ENCODE assay signal across 31 cellular contexts in genomic region chr4:12471193-12471592, GRCh38.
"Had no signal": no experiment of that assay in that cellular context is flagged by ENCODE, and none has a peak within 500 bp of the region (broad histone marks: within the 10 kb centered on the region; RNA-seq: fewer than 3 reads in every experiment).

No MANE protein-coding gene starts in this region.

- H3K4me3 ChIP-seq: pancreas, psoas muscle, right lobe of liver, skin epidermis, smooth muscle cell, spleen, suprapubic skin, testis, tibial artery, upper lobe of left lung, vagina had no signal

- H3K9me3 Mint-ChIP-seq: nephron, neural crest cell had no signal

- H3K27me3 ChIP-seq: neutrophil, pancreas, right lobe of liver, spleen, suprapubic skin, testis, tibial artery, upper lobe of left lung, vagina had no signal

- H3K27me3 Mint-ChIP-seq: naive thymus-derived CD4-positive, alpha-beta T cell; progenitor cell of endocrine pancreas; stimulated activated memory B cell treated with anti-CD40 and anti-IgM and Interleukin-4, amounts not matched to agents 10 μg/mL and 1 μg/mL and 100 μg/mL, for 72 hours; stimulated activated naive CD8-positive, alpha-beta T cell treated with anti-CD3 and anti-CD28 coated beads, Interleukin-15, amount 100 ng/mL, for 72 hours had no signal

- H3K4me2 ChIP-seq: smooth muscle cell had no signal

- H3K9me3 ChIP-seq: neutrophil, pancreas, psoas muscle, right lobe of liver, suprapubic skin, testis, tibial artery, upper lobe of left lung, vagina had no signal

- DNase-seq: naive thymus-derived CD4-positive, alpha-beta T cell; natural killer cell; nucleus accumbens; pancreas; posterior cingulate gyrus; psoas muscle; right cardiac atrium; right lobe of liver; spleen; stimulated activated CD4-positive, alpha-beta T cell treated with anti-CD3 and anti-CD28 coated beads, Interleukin-12 subunit alpha, Interleukin-12 subunit beta, amount 100 ng/mL, for 4 hours; stimulated activated CD4-positive, alpha-beta T cell treated with anti-CD3 and anti-CD28 coated beads, Interleukin-1b, Interleukin-23, amount 100 ng/mL, for 48 hours; stimulated activated CD4-positive, alpha-beta T cell treated with anti-CD3 and anti-CD28 coated beads, Interleukin-4, amount 100 ng/mL, for 1 hour; stimulated activated CD4-positive, alpha-beta T cell treated with anti-CD3 and anti-CD28 coated beads, Interleukin-4, amount 100 ng/mL, for 4 hours; stimulated activated CD8-positive, alpha-beta memory T cell treated with anti-CD3 and anti-CD28 coated beads, Interleukin-4, amount 100 ng/mL, for 48 hours; stimulated activated naive CD4-positive, alpha-beta T cell; stimulated activated naive CD8-positive, alpha-beta T cell treated with anti-CD3 and anti-CD28 coated beads, Interleukin-15, amount 100 ng/mL, for 72 hours; stimulated activated naive CD8-positive, alpha-beta T cell treated with anti-CD3 and anti-CD28 coated beads, Interleukin-15, Interleukin-2, amounts not matched to agents 100 U/mL and 50 U/mL, for 24 hours; substantia nigra; testis; tibial artery; trophoblast cell; upper lobe of left lung had no signal

- H3K27ac Mint-ChIP-seq: naive thymus-derived CD4-positive, alpha-beta T cell; natural killer cell; nephron; progenitor cell of endocrine pancreas; stimulated activated memory B cell treated with anti-CD40 and anti-IgM and Interleukin-4, amounts not matched to agents 10 μg/mL and 1 μg/mL and 100 μg/mL, for 72 hours; stimulated activated naive CD8-positive, alpha-beta T cell treated with anti-CD3 and anti-CD28 coated beads, Interleukin-15, amount 100 ng/mL, for 72 hours had no signal

- H3K36me3 ChIP-seq: neutrophil, pancreas, right lobe of liver, spleen, suprapubic skin, tibial artery, upper lobe of left lung, vagina had no signal

- ATAC-seq: naive thymus-derived CD4-positive, alpha-beta T cell; natural killer cell; pancreas; psoas muscle; right cardiac atrium; right lobe of liver; stimulated activated memory B cell treated with anti-CD40 and anti-IgM and Interleukin-4, amounts not matched to agents 10 μg/mL and 1 μg/mL and 100 μg/mL, for 72 hours; stimulated activated naive CD8-positive, alpha-beta T cell treated with anti-CD3 and anti-CD28 coated beads, Interleukin-15, amount 100 ng/mL, for 72 hours; stimulated activated naive CD8-positive, alpha-beta T cell treated with anti-CD3 and anti-CD28 coated beads, Interleukin-15, Interleukin-2, amounts not matched to agents 100 U/mL and 50 U/mL, for 24 hours had no signal

- H3K27ac ChIP-seq: neutrophil, pancreas, psoas muscle, right lobe of liver, skin epidermis, spleen, suprapubic skin, testis, tibial artery, upper lobe of left lung, vagina had no signal

- H3K36me3 Mint-ChIP-seq: naive thymus-derived CD4-positive, alpha-beta T cell; stimulated activated memory B cell treated with anti-CD40 and anti-IgM and Interleukin-4, amounts not matched to agents 10 μg/mL and 1 μg/mL and 100 μg/mL, for 72 hours had no signal

- H3K4me3 Mint-ChIP-seq: naive thymus-derived CD4-positive, alpha-beta T cell; natural killer cell; nephron; neural crest cell; stimulated activated memory B cell treated with anti-CD40 and anti-IgM and Interleukin-4, amounts not matched to agents 10 μg/mL and 1 μg/mL and 100 μg/mL, for 72 hours; stimulated activated naive CD8-positive, alpha-beta T cell treated with anti-CD3 and anti-CD28 coated beads, Interleukin-15, amount 100 ng/mL, for 72 hours had no signal

- H3K4me1 ChIP-seq: pancreas, psoas muscle, right lobe of liver, spleen, suprapubic skin, testis, tibial artery, upper lobe of left lung, vagina had no signal

- H3K4me1 Mint-ChIP-seq: naive thymus-derived CD4-positive, alpha-beta T cell; natural killer cell; nephron; neural crest cell; stimulated activated memory B cell treated with anti-CD40 and anti-IgM and Interleukin-4, amounts not matched to agents 10 μg/mL and 1 μg/mL and 100 μg/mL, for 72 hours; stimulated activated naive CD8-positive, alpha-beta T cell treated with anti-CD3 and anti-CD28 coated beads, Interleukin-15, amount 100 ng/mL, for 72 hours had no signal
